ENCODE assay signal across 1 cellular context in genomic region chr2:166126014-166126639, GRCh38.
TF ChIP-seq lines count a peak whose summit lies in the region.

No MANE protein-coding gene starts in this region.

TF ChIP-seq in H1, 55 proteins besides CTCF, POLR2A, EP300 and RAD21 (continued from another document):
- TF ChIP-seq E2F6 (IDR thresholded peaks at IDR 0.05), result no peak
